Comparison of ENCODE assay signal across 13 cellular contexts in the genomic region with DNA sequence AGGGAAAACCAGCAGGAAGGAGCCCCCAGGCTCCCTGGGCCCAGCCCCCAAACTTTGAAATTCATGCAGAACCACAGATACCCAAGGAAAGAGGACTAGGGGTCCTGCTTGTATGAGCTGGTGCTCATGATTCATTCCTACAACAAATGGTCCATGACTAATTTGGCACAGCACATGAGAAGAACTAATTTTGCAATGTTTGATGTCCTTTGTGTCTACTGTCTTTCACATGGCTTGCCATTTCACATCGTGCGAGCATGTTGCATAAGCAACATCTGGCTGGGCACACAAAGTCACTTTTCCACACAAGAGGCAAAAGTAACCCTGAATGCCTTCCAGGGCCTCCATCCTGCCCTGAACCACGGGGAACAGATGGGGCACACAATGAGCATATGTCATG.
DNase-seq lines count a peak whose midpoint lies in the region; ATAC-seq and FAIRE-seq lines count a peak whose summit lies in the region.
"Had no signal": no experiment of that assay in that cellular context is flagged by ENCODE, and none has a peak within 500 bp of the region (broad histone marks: within the 10 kb centered on the region; RNA-seq: fewer than 3 reads in every experiment).

No MANE protein-coding gene starts in this region.

- H3K4me1 ChIP-seq in small intestine (ENCODE audit: control insufficient read depth in 2 of 2, insufficient read depth in 1 of 2, low read depth in 1 of 2, low read length in 1 of 2): no peaks in the 10 kb centered on the region
- H3K4me1 ChIP-seq: neural progenitor cell had no signal

- H3K36me3 ChIP-seq in small intestine (ENCODE audit: control insufficient read depth in 2 of 2, insufficient read depth in 2 of 2, low read length in 2 of 2): no peaks in the 10 kb centered on the region
- H3K36me3 ChIP-seq: neural progenitor cell had no signal

- no peaks in the 10 kb centered on the region for H3K27me3 ChIP-seq in small intestine (ENCODE audit: control insufficient read depth in 2 of 2, insufficient read depth in 2 of 2, low read length in 2 of 2)
- H3K27me3 ChIP-seq: neural progenitor cell had no signal

- 64 to 87% (median 74%) methylated on average over 3 of the region's 3 CpGs for WGBS in small intestine, 3 donors

- no peak for FAIRE-seq in small intestine (lab: Jason Lieb, UNC)

- no peak overlapping the region for H3K4me3 ChIP-seq in small intestine (ENCODE audit: low read depth in 1 of 2, low read length in 2 of 2)
- H3K4me3 ChIP-seq: neural progenitor cell had no signal

- DNase-seq in NCI-H345 (lab: John Stamatoyannopoulos, UW) (peak; percentile 1), NCI-H345 treated with DMSO at 0.1 percent for 48 hours (lab: John Stamatoyannopoulos, UW; ENCODE audit: unreplicated experiment) (no peak), RPMI7951 (ENCODE audit: low read depth) (peak; percentile 96), fibroblast of the conjunctiva (ENCODE audit: low read depth) (peak; percentile 82), stromal cell of bone marrow (ENCODE audit: low read depth) (peak; percentile 78), small intestine (no peak)
- DNase-seq in stimulated activated CD4-positive, alpha-beta T cell treated with anti-CD3 and anti-CD28 coated beads, Interleukin-1b, Interleukin-23, amount 100 ng/mL, for 48 hours: no peak
- DNase-seq: 8988T, amniotic stem cell, NCI-H1417 treated with DMSO at 0.1 percent for 48 hours had no signal

- ATAC-seq in GM21576 (IDR thresholded peaks at IDR 0.05; ENCODE audit: unreplicated experiment): no peak
- ATAC-seq: stimulated activated effector memory CD8-positive, alpha-beta T cell treated with anti-CD3 and anti-CD28 coated beads, Interleukin-12 subunit alpha, Interleukin-12 subunit beta, amount 100 ng/mL, for 72 hours had no signal

- H3K27ac ChIP-seq in small intestine (ENCODE audit: low read depth in 1 of 2, low read length in 1 of 2): no peak overlapping the region
- H3K27ac ChIP-seq: neural progenitor cell had no signal

- no peaks in the 10 kb centered on the region for H3K9me3 ChIP-seq in small intestine (ENCODE audit: control insufficient read depth, low read depth)

Comparison
In these comparisons a context has a peak if more than half of its experiments do, and no peak if none do; other contexts are left out.
1. DNase-seq: peak in NCI-H345 (single experiment), RPMI7951 (single experiment), fibroblast of the conjunctiva (single experiment) and stromal cell of bone marrow (single experiment); none in NCI-H345 treated with DMSO at 0.1 percent for 48 hours (single experiment), small intestine (single experiment) and stimulated activated CD4-positive, alpha-beta T cell treated with anti-CD3 and anti-CD28 coated beads, Interleukin-1b, Interleukin-23, amount 100 ng/mL, for 48 hours (single experiment).